27 cellular contexts compared by ENCODE assay signal in the genomic region with DNA sequence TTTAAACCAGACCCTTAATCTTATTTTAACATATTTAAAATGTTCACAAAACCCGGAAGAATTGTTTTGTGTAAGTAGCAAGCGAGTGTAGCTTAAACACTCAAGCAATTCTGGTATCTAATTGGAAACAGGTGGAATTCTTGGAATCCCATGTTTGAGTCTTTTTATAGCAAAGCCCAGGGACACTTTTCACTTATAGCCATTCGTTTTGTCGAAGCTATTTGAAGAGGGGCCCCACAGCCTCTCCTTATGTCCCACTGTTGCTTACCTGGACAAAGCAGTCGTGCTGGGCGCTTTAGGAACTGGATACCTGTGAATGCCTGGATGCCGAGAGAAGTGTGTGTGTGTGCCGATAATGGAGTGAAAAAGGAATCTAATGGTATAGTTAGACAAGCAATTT. TPM values are rescaled to one million over a fixed set of nuclear protein-coding genes. Genes with fewer than 3 reads are reported as not detected.
A peak's percentile ranks its signal among the peaks of the same experiment; 100 is the strongest.
DNase-seq lines count a peak whose midpoint lies in the region; ATAC-seq and TF ChIP-seq lines count a peak whose summit lies in the region.
"Had no signal": no experiment of that assay in that cellular context is flagged by ENCODE, and none has a peak within 500 bp of the region (broad histone marks: within the 10 kb centered on the region; RNA-seq: fewer than 3 reads in every experiment).

No MANE protein-coding gene starts in this region.

- peaks cover 67% of the 10 kb centered on the region for H3K4me1 Mint-ChIP-seq in brain

- peaks cover 11% of the 10 kb centered on the region for H3K27me3 Mint-ChIP-seq in brain

- H3K4me3 Mint-ChIP-seq in brain = peak overlapping the region in 4 of 5 experiments; percentile 27 to 52 (median 31)
- H3K4me3 Mint-ChIP-seq: activated naive CD4-positive, alpha-beta T cell treated with anti-CD3 and anti-CD28 coated beads, Interleukin-2, amount 10 ng/mL, durations not matched to agents 7 days and 5 days; CD14-positive monocyte; natural killer cell; T-helper 1 cell treated with Interleukin-12 subunit alpha and Interleukin-12 subunit beta and Interleukin-4 antibody, amounts not matched to agents 30 μg/mL and 1 μg/mL, for 36 hours had no signal

- peaks cover 8% of the 10 kb centered on the region for H3K36me3 Mint-ChIP-seq in brain
- H3K36me3 Mint-ChIP-seq: natural killer cell had no signal

- DNase-seq in AG10803 (ENCODE audit: low read depth) (peak; percentile 66), HFF-Myc (ENCODE audit: extremely low read depth, low read depth) (peak; percentile 39), mesenteric fat pad (ENCODE audit: low spot score) (peak; percentile 20), SKM-1 treated with dmso at 0.1 percent for 144 hours (lab: John Stamatoyannopoulos, UW; ENCODE audit: unreplicated experiment) (no peak), iPS-NIHi7 (ENCODE audit: extremely low spot score) (no peak)
- no peak for DNase-seq in stimulated activated naive CD8-positive, alpha-beta T cell treated with anti-CD3 and anti-CD28 coated beads, Interleukin-15, Interleukin-2, amounts not matched to agents 100 U/mL and 50 U/mL, for 24 hours
- no peak for DNase-seq in stimulated activated CD4-positive, alpha-beta T cell treated with anti-CD3 and anti-CD28 coated beads, Interleukin-4, amount 100 ng/mL, for 24 hours
- DNase-seq: ACHN; activated CD4-positive, alpha-beta T cell treated with anti-CD3 and anti-CD28 coated beads, Interleukin-2, amount 50 U/mL, for 48 hours; activated naive CD4-positive, alpha-beta T cell treated with anti-CD3 and anti-CD28 coated beads, Interleukin-2, amount 10 ng/mL, durations not matched to agents 7 days and 5 days; activated T-cell treated with anti-CD3 and anti-CD28 coated beads, Interleukin-2, amount 50 U/mL, for 48 hours; aorta; DMS 273 treated with DMSO at 0.1 percent for 48 hours; foreskin melanocyte; GDM1; KG1; mesenchymal stem cell; natural killer cell; NCI-H1048; NCI-H2029; NCI-H524 treated with DMSO at 0.1 percent for 48 hours; stimulated activated CD8-positive, alpha-beta memory T cell treated with anti-CD3 and anti-CD28 coated beads, Interleukin-4, amount 100 ng/mL, for 48 hours; WERI-Rb-1 had no signal

- H3K9me3 Mint-ChIP-seq in brain = no peaks in the 10 kb centered on the region
- H3K9me3 Mint-ChIP-seq: activated naive CD4-positive, alpha-beta T cell treated with anti-CD3 and anti-CD28 coated beads, Interleukin-2, amount 10 ng/mL, durations not matched to agents 7 days and 5 days; CD14-positive monocyte; natural killer cell; T-helper 1 cell treated with Interleukin-12 subunit alpha and Interleukin-12 subunit beta and Interleukin-4 antibody, amounts not matched to agents 30 μg/mL and 1 μg/mL, for 36 hours had no signal

- H3K27ac Mint-ChIP-seq in brain = peak overlapping the region in 1 of 5 experiments; percentile 52
- H3K27ac Mint-ChIP-seq: activated naive CD4-positive, alpha-beta T cell treated with anti-CD3 and anti-CD28 coated beads, Interleukin-2, amount 10 ng/mL, durations not matched to agents 7 days and 5 days; natural killer cell; T-helper 1 cell treated with Interleukin-12 subunit alpha and Interleukin-12 subunit beta and Interleukin-4 antibody, amounts not matched to agents 30 μg/mL and 1 μg/mL, for 36 hours had no signal

- ATAC-seq in stimulated activated naive CD8-positive, alpha-beta T cell treated with anti-CD3 and anti-CD28 coated beads, Interleukin-15, Interleukin-2, amounts not matched to agents 100 U/mL and 50 U/mL, for 24 hours = no peak
- ATAC-seq: GM12878, natural killer cell had no signal

- H3K4me3 ChIP-seq in AG10803 (ENCODE audit: low read length) (no peak overlapping the region), HFF-Myc (replicated peaks; ENCODE audit: low read depth, low read length) (no peak overlapping the region)

- TF ChIP-seq CTCF in AG10803 (conservative IDR thresholded peaks at IDR 0.05; ENCODE audit: low read length) = no peak
- no peak for TF ChIP-seq CTCF in HFF-Myc (IDR thresholded peaks at IDR 0.05; ENCODE audit: low read depth, low read length, missing control alignments)
- TF ChIP-seq CTCF in brain (conservative IDR thresholded peaks at IDR 0.05) = no peak

RNA-seq across cellular contexts. Expression of gene CUX1, which starts 3.3 kb away (rescaled TPM):
- polyA plus RNA-seq in brain (ENCODE audit: insufficient read depth, low read depth, low replicate concordance) = 61.2 TPM
- 115 TPM for total RNA-seq in mesenteric fat pad

Comparison
In these comparisons a context has a peak if more than half of its experiments do, and no peak if none do; other contexts are left out.
1. DNase-seq: peak in AG10803 (single experiment), HFF-Myc (single experiment) and mesenteric fat pad (single experiment); none in SKM-1 treated with dmso at 0.1 percent for 144 hours (single experiment), stimulated activated naive CD8-positive, alpha-beta T cell treated with anti-CD3 and anti-CD28 coated beads, Interleukin-15, Interleukin-2, amounts not matched to agents 100 U/mL and 50 U/mL, for 24 hours (single experiment), iPS-NIHi7 (single experiment) and stimulated activated CD4-positive, alpha-beta T cell treated with anti-CD3 and anti-CD28 coated beads, Interleukin-4, amount 100 ng/mL, for 24 hours (single experiment).